In genomic region chr6:32074996-32075532, GRCh38 we compare ENCODE assay signal across 25 cellular contexts. TPM values are rescaled to one million over a fixed set of nuclear protein-coding genes. Genes with fewer than 3 reads are reported as not detected.
A peak's percentile ranks its signal among the peaks of the same experiment; 100 is the strongest.
DNase-seq lines count a peak whose midpoint lies in the region; ATAC-seq, FAIRE-seq and TF ChIP-seq lines count a peak whose summit lies in the region.
"Had no signal": no experiment of that assay in that cellular context is flagged by ENCODE, and none has a peak within 500 bp of the region (broad histone marks: within the 10 kb centered on the region; RNA-seq: fewer than 3 reads in every experiment).

No MANE protein-coding gene starts in this region.

- no peak overlapping the region for H2AFZ ChIP-seq in astrocyte (ENCODE audit: low read depth, low read length)

- H3K27ac ChIP-seq in right atrium auricular region = peak overlapping the region in 1 of 2 donors; percentile 63
- H3K27ac ChIP-seq in astrocyte (ENCODE audit: low read depth, low read length) = no peak overlapping the region
- peak overlapping the region; percentile 44 for H3K27ac ChIP-seq in skeletal muscle tissue (ENCODE audit: low read depth, low read length)
- H3K27ac ChIP-seq: spleen, thoracic aorta had no signal

- no peaks in the 10 kb centered on the region for H3K27me3 ChIP-seq in right atrium auricular region
- H3K27me3 ChIP-seq in astrocyte (ENCODE audit: insufficient read depth, low read length) = peaks cover 28% of the 10 kb centered on the region
- peaks cover 0 to 3% (median 0%) of the 10 kb centered on the region in 3 donors for H3K27me3 ChIP-seq in skeletal muscle tissue (ENCODE audit: control insufficient read depth in 3 of 3, insufficient read depth in 3 of 3, low read length in 3 of 3)
- H3K27me3 ChIP-seq: spleen had no signal

- peak overlapping the region; percentile 63 for H3K4me3 Mint-ChIP-seq in astrocyte (ENCODE audit: unreplicated experiment)
- H3K4me3 Mint-ChIP-seq: activated CD4-positive, alpha-beta T cell treated with anti-CD3 and anti-CD28 coated beads, Interleukin-2, amount 10 ng/mL, durations not matched to agents 7 days and 5 days; activated naive CD4-positive, alpha-beta T cell treated with anti-CD3 and anti-CD28 coated beads, Interleukin-2, amount 10 ng/mL, durations not matched to agents 7 days and 5 days; CD14-positive monocyte; naive thymus-derived CD8-positive, alpha-beta T cell had no signal

- DNase-seq in Right ventricle myocardium superior (peak; percentile 24), right atrium auricular region (ENCODE audit: low spot score) (no peak), astrocyte (ENCODE audit: low read depth) (peak; percentile 40), iris pigment epithelial cell (ENCODE audit: low read depth) (peak; percentile 47), Ammon's horn (ENCODE audit: low spot score) (no peak)
- DNase-seq in activated naive CD4-positive, alpha-beta T cell treated with Interleukin-2 at 50 U/mL for 16 hours = no peak
- DNase-seq: 8988T; activated CD4-positive, alpha-beta T cell treated with anti-CD3 and anti-CD28 coated beads, Interleukin-2, amount 10 ng/mL, durations not matched to agents 7 days and 5 days; activated naive CD4-positive, alpha-beta T cell treated with anti-CD3 and anti-CD28 coated beads, Interleukin-2, amount 10 ng/mL, durations not matched to agents 7 days and 5 days; DMS 273 treated with DMSO at 0.1 percent for 48 hours; GF-D8; glutamatergic neuron; naive thymus-derived CD8-positive, alpha-beta T cell; NCI-H1105 treated with DMSO at 0.1 percent for 48 hours; NCI-H526 treated with DMSO at 0.1 percent for 48 hours; spleen had no signal

- H3K4me3 ChIP-seq in right atrium auricular region = no peak overlapping the region
- no peak overlapping the region for H3K4me3 ChIP-seq in astrocyte (ENCODE audit: insufficient read depth, low read depth, low read length)
- H3K4me3 ChIP-seq in skeletal muscle tissue (ENCODE audit: low read length in 3 of 3) = no peak overlapping the region
- H3K4me3 ChIP-seq: coronary artery, spleen, thoracic aorta had no signal

- ATAC-seq in Right ventricle myocardium superior (ENCODE audit: poor library complexity) = no peak
- no peak for ATAC-seq in esophagus mucosa
- ATAC-seq: naive thymus-derived CD8-positive, alpha-beta T cell had no signal

- peaks cover 0 to 33% of the 10 kb centered on the region in 2 donors for H3K4me1 ChIP-seq in right atrium auricular region
- peaks cover 16% of the 10 kb centered on the region for H3K4me1 ChIP-seq in astrocyte (ENCODE audit: insufficient read depth, low read length)
- peaks cover 0 to 5% (median 0%) of the 10 kb centered on the region in 3 donors for H3K4me1 ChIP-seq in skeletal muscle tissue (ENCODE audit: control insufficient read depth in 3 of 3, insufficient read depth in 3 of 3, low read length in 3 of 3)

- H4K20me1 ChIP-seq in astrocyte (ENCODE audit: insufficient read depth, low read length) = no peaks in the 10 kb centered on the region

- no peaks in the 10 kb centered on the region for H3K36me3 Mint-ChIP-seq in astrocyte (ENCODE audit: low read depth, unreplicated experiment)
- H3K36me3 Mint-ChIP-seq: activated naive CD4-positive, alpha-beta T cell treated with anti-CD3 and anti-CD28 coated beads, Interleukin-2, amount 10 ng/mL, durations not matched to agents 7 days and 5 days; CD14-positive monocyte; naive thymus-derived CD8-positive, alpha-beta T cell had no signal

- H3K9ac ChIP-seq in astrocyte (ENCODE audit: low read length) = no peak overlapping the region
- no peak overlapping the region for H3K9ac ChIP-seq in skeletal muscle tissue (ENCODE audit: low read depth in 1 of 3, low read length in 3 of 3)

- H3K27me3 Mint-ChIP-seq in astrocyte (ENCODE audit: low read depth, unreplicated experiment) = peaks cover 36% of the 10 kb centered on the region
- H3K27me3 Mint-ChIP-seq: activated CD4-positive, alpha-beta T cell treated with anti-CD3 and anti-CD28 coated beads, Interleukin-2, amount 10 ng/mL, durations not matched to agents 7 days and 5 days; progenitor cell of endocrine pancreas had no signal

- peaks cover 30% of the 10 kb centered on the region for H3K36me3 ChIP-seq in right atrium auricular region
- H3K36me3 ChIP-seq in astrocyte (ENCODE audit: insufficient read depth, low read length) = no peaks in the 10 kb centered on the region
- H3K36me3 ChIP-seq in skeletal muscle tissue (ENCODE audit: control insufficient read depth in 3 of 3, insufficient read depth in 3 of 3, low read length in 3 of 3) = peaks cover 0 to 16% (median 9%) of the 10 kb centered on the region in 3 donors

- no peaks in the 10 kb centered on the region for H3K79me2 ChIP-seq in astrocyte (ENCODE audit: insufficient read depth, low read length)

- peaks cover 26% of the 10 kb centered on the region for H3K4me1 Mint-ChIP-seq in astrocyte (ENCODE audit: low read depth, unreplicated experiment)
- H3K4me1 Mint-ChIP-seq: activated CD4-positive, alpha-beta T cell treated with anti-CD3 and anti-CD28 coated beads, Interleukin-2, amount 10 ng/mL, durations not matched to agents 7 days and 5 days; activated naive CD4-positive, alpha-beta T cell treated with anti-CD3 and anti-CD28 coated beads, Interleukin-2, amount 10 ng/mL, durations not matched to agents 7 days and 5 days; CD14-positive monocyte had no signal

- intact Hi-C loops in Right ventricle myocardium superior (cut with DNase I) = no loop called here

- peak overlapping the region; percentile 90 for H3K27ac Mint-ChIP-seq in astrocyte (ENCODE audit: unreplicated experiment)
- H3K27ac Mint-ChIP-seq: activated CD4-positive, alpha-beta T cell treated with anti-CD3 and anti-CD28 coated beads, Interleukin-2, amount 10 ng/mL, durations not matched to agents 7 days and 5 days; activated naive CD4-positive, alpha-beta T cell treated with anti-CD3 and anti-CD28 coated beads, Interleukin-2, amount 10 ng/mL, durations not matched to agents 7 days and 5 days; progenitor cell of endocrine pancreas had no signal

- no peak for TF ChIP-seq CTCF in right atrium auricular region (IDR thresholded peaks at IDR 0.05)
- no peak for TF ChIP-seq CTCF in astrocyte (IDR thresholded peaks at IDR 0.05; ENCODE audit: insufficient read depth, low read depth, low read length)

- H3K4me2 ChIP-seq in astrocyte (ENCODE audit: low read length) = no peak overlapping the region

- H3K9me3 Mint-ChIP-seq in astrocyte (ENCODE audit: unreplicated experiment) = peaks cover 4% of the 10 kb centered on the region
- H3K9me3 Mint-ChIP-seq: activated CD4-positive, alpha-beta T cell treated with anti-CD3 and anti-CD28 coated beads, Interleukin-2, amount 10 ng/mL, durations not matched to agents 7 days and 5 days; activated naive CD4-positive, alpha-beta T cell treated with anti-CD3 and anti-CD28 coated beads, Interleukin-2, amount 10 ng/mL, durations not matched to agents 7 days and 5 days; CD14-positive monocyte; naive thymus-derived CD8-positive, alpha-beta T cell had no signal

- no peak for FAIRE-seq in astrocyte (lab: Jason Lieb, UNC)
- FAIRE-seq: GM12892, TTC549 had no signal

- H3K9me3 ChIP-seq in right atrium auricular region (no peaks in the 10 kb centered on the region), astrocyte (ENCODE audit: insufficient read depth, low read depth, low read length) (no peaks in the 10 kb centered on the region), skeletal muscle tissue (ENCODE audit: control insufficient read depth in 3 of 3, low read length in 3 of 3) (no peaks in the 10 kb centered on the region)
- H3K9me3 ChIP-seq: spleen, thoracic aorta had no signal

RNA-seq across cellular contexts. Expression of gene TNXB, which starts 34.1 kb away (rescaled TPM):
- 65.8 TPM for total RNA-seq in Right ventricle myocardium superior
- total RNA-seq in right atrium auricular region = 100 to 1,000 TPM; 138 to 210 TPM
- total RNA-seq in astrocyte = 1.8 and 2.3 TPM in 2 replicates
- 130 TPM for total RNA-seq in skeletal muscle tissue
- 7.6 TPM for total RNA-seq in esophagus mucosa

RNA-seq across cellular contexts. Expression of gene CYP21A2, which starts 36.8 kb away (rescaled TPM):
- total RNA-seq in Right ventricle myocardium superior (not detected), right atrium auricular region (1 to 10 TPM in 1 of 2 donors, under 1 TPM in 1; 0.19 to 1.2 TPM), astrocyte (0.11 and 0.46 TPM in 2 replicates), skeletal muscle tissue (not detected), esophagus mucosa (0.60 TPM)
- total RNA-seq: OCI-LY7 had no signal

RNA-seq across cellular contexts. Expression of gene ATF6B, which starts 53.0 kb away (rescaled TPM):
- 21.5 TPM for total RNA-seq in Right ventricle myocardium superior
- total RNA-seq in right atrium auricular region = 10 to 100 TPM; 15.0 to 15.3 TPM
- 68.7 and 70.1 TPM in 2 replicates for total RNA-seq in astrocyte
- total RNA-seq in skeletal muscle tissue = 14.1 TPM
- total RNA-seq in esophagus mucosa = 76.0 TPM

RNA-seq across cellular contexts. Expression of gene FKBPL, which starts 55.0 kb away (rescaled TPM):
- total RNA-seq in Right ventricle myocardium superior (2.5 TPM), right atrium auricular region (1 to 10 TPM; 1.1 to 3.4 TPM), astrocyte (5.2 TPM in 2 replicates), skeletal muscle tissue (5.7 TPM), esophagus mucosa (10.1 TPM)

Comparison
In these comparisons a context has a peak if more than half of its experiments do, and no peak if none do; other contexts are left out.
1. DNase-seq: peak in Right ventricle myocardium superior (single experiment), astrocyte (single experiment) and iris pigment epithelial cell (single experiment); none in right atrium auricular region (single experiment), Ammon's horn (single experiment) and activated naive CD4-positive, alpha-beta T cell treated with Interleukin-2 at 50 U/mL for 16 hours (single experiment).